13 cellular contexts compared by ENCODE assay signal in genomic region chr6:37131960-37132253, GRCh38. TPM values are rescaled to one million over a fixed set of nuclear protein-coding genes. Genes with fewer than 3 reads are reported as not detected.
DNase-seq lines count a peak whose midpoint lies in the region; ATAC-seq and TF ChIP-seq lines count a peak whose summit lies in the region.
"Had no signal": no experiment of that assay in that cellular context is flagged by ENCODE, and none has a peak within 500 bp of the region (broad histone marks: within the 10 kb centered on the region; RNA-seq: fewer than 3 reads in every experiment).

No MANE protein-coding gene starts in this region.

- TF ChIP-seq EP300 in transverse colon (IDR thresholded peaks at IDR 0.05; ENCODE audit: low read depth), result no peak

- no peaks in the 10 kb centered on the region for H3K9me3 Mint-ChIP-seq in activated T-cell treated with anti-CD3 and anti-CD28 coated beads, Interleukin-2, amount 50 U/mL, for 72 hours
- H3K9me3 Mint-ChIP-seq: activated CD8-positive, alpha-beta T cell treated with anti-CD3 and anti-CD28 coated beads for 36 hours; CD4-positive, alpha-beta T cell; naive B cell had no signal

- no peak overlapping the region for H3K9ac ChIP-seq in colonic mucosa (ENCODE audit: low read depth in 2 of 2, low read length in 2 of 2)
- peak overlapping the region; percentile 46 for H3K9ac ChIP-seq in mucosa of stomach (ENCODE audit: low read length)

- H3K27me3 ChIP-seq in colonic mucosa (no peaks in the 10 kb centered on the region), mucosa of stomach (ENCODE audit: control insufficient read depth, insufficient read depth, low read length) (no peaks in the 10 kb centered on the region), transverse colon (no peaks in the 10 kb centered on the region)

- no peak overlapping the region for H3K4me3 ChIP-seq in colonic mucosa
- no peak overlapping the region for H3K4me3 ChIP-seq in mucosa of stomach (ENCODE audit: low read length)
- no peak overlapping the region for H3K4me3 ChIP-seq in transverse colon

- peaks cover 27% of the 10 kb centered on the region for H3K4me1 Mint-ChIP-seq in activated T-cell treated with anti-CD3 and anti-CD28 coated beads, Interleukin-2, amount 50 U/mL, for 72 hours (ENCODE audit: low read depth)

- H3K36me3 Mint-ChIP-seq in activated T-cell treated with anti-CD3 and anti-CD28 coated beads, Interleukin-2, amount 50 U/mL, for 72 hours (ENCODE audit: insufficient read depth in 2 of 2), result no peaks in the 10 kb centered on the region
- H3K36me3 Mint-ChIP-seq: naive B cell had no signal

- H3K27me3 Mint-ChIP-seq in activated T-cell treated with anti-CD3 and anti-CD28 coated beads, Interleukin-2, amount 50 U/mL, for 72 hours (ENCODE audit: low read depth), result no peaks in the 10 kb centered on the region
- H3K27me3 Mint-ChIP-seq: activated CD8-positive, alpha-beta T cell treated with anti-CD3 and anti-CD28 coated beads for 36 hours; CD4-positive, alpha-beta T cell; naive B cell had no signal

- intact Hi-C loops in colonic mucosa (cut with DNase I) (no loop called here), transverse colon (cut with DNase I; ENCODE audit: low total_unique reads) (loop anchor here (5.0 kb wide), 1 partner anchor 40 kb away; the partner anchor contains the start of gene PIM1), left colon (cut with DNase I, micrococcal nuclease) (no loop called here)

- in situ Hi-C loops in transverse colon (cut with MboI; ENCODE audit: low pct_ligation_motif_present in 1 of 4, low pct_unique_long_range_greater_than_20kb in 1 of 4, low sequenced_read_pairs in 3 of 4), result no loop called here

- H3K9me3 ChIP-seq in colonic mucosa (no peaks in the 10 kb centered on the region), mucosa of stomach (ENCODE audit: control insufficient read depth, low read length) (no peaks in the 10 kb centered on the region), transverse colon (no peaks in the 10 kb centered on the region)

- H3K4me1 ChIP-seq in colonic mucosa (peaks cover 23% of the 10 kb centered on the region), mucosa of stomach (ENCODE audit: control insufficient read depth, insufficient read depth, low read length) (peaks cover 65% of the 10 kb centered on the region), transverse colon (peaks cover 37 to 68% (median 42%) of the 10 kb centered on the region in 4 donors)

- H3K27ac ChIP-seq in colonic mucosa (peak overlapping the region; percentile 41), transverse colon (peak overlapping the region; percentile 82 to 88 (median 88))

- peak overlapping the region; percentile 76 for H3K27ac Mint-ChIP-seq in activated T-cell treated with anti-CD3 and anti-CD28 coated beads, Interleukin-2, amount 50 U/mL, for 72 hours
- H3K27ac Mint-ChIP-seq: activated CD8-positive, alpha-beta T cell treated with anti-CD3 and anti-CD28 coated beads for 36 hours; CD4-positive, alpha-beta T cell had no signal

- no peak for ATAC-seq in activated T-cell treated with anti-CD3 and anti-CD28 coated beads, Interleukin-2, amount 50 U/mL, for 72 hours (replicated peaks in 1 of 2)
- ATAC-seq in left colon, result no peak
- ATAC-seq: activated CD8-positive, alpha-beta T cell treated with anti-CD3 and anti-CD28 coated beads for 36 hours had no signal

- no peak for TF ChIP-seq CTCF in colonic mucosa (IDR thresholded peaks at IDR 0.05)
- TF ChIP-seq CTCF in transverse colon (IDR thresholded peaks at IDR 0.05), result no peak

- H3K4me3 Mint-ChIP-seq in activated T-cell treated with anti-CD3 and anti-CD28 coated beads, Interleukin-2, amount 50 U/mL, for 72 hours, result no peak overlapping the region
- H3K4me3 Mint-ChIP-seq: activated CD8-positive, alpha-beta T cell treated with anti-CD3 and anti-CD28 coated beads for 36 hours; CD4-positive, alpha-beta T cell; naive B cell had no signal

- TF ChIP-seq POLR2A in transverse colon (IDR thresholded peaks at IDR 0.05), result no peak

- no peak for DNase-seq in activated T-cell treated with anti-CD3 and anti-CD28 coated beads, Interleukin-2, amount 50 U/mL, for 72 hours
- no peak for DNase-seq in activated T-cell treated with anti-CD3 and anti-CD28 coated beads, Interleukin-2, amount 50 U/mL, for 48 hours
- DNase-seq in colonic mucosa (no peak), transverse colon (no peak), kidney glomerular epithelial cell (lab: John Stamatoyannopoulos, UW) (no peak), NCI-H2227 (lab: John Stamatoyannopoulos, UW; ENCODE audit: unreplicated experiment) (no peak), left colon (no peak)
- DNase-seq: activated CD8-positive, alpha-beta T cell treated with anti-CD3 and anti-CD28 coated beads for 36 hours; activated naive CD4-positive, alpha-beta T cell; CD4-positive, alpha-beta T cell; naive B cell; T1000 had no signal

- H3K36me3 ChIP-seq in colonic mucosa (no peaks in the 10 kb centered on the region), mucosa of stomach (ENCODE audit: control insufficient read depth, insufficient read depth, low read length) (no peaks in the 10 kb centered on the region), transverse colon (no peaks in the 10 kb centered on the region)

RNA-seq across cellular contexts. Expression of gene PIM1, which starts 38.0 kb away (rescaled TPM):
- 100 to 1,000 TPM; 334 to 429 TPM for total RNA-seq in activated T-cell treated with anti-CD3 and anti-CD28 coated beads, Interleukin-2, amount 50 U/mL, for 72 hours
- total RNA-seq in colonic mucosa (10 to 100 TPM; 15.6 to 26.2 TPM), transverse colon (100 to 1,000 TPM in 1 of 4 donors, 10 to 100 TPM in 2, 1 to 10 TPM in 1; 6.8 to 102 (median 24.0) TPM), left colon (10 to 100 TPM; 27.1 to 37.0 TPM)
